ENCODE assay signal across 8 cellular contexts in genomic region chr4:53804719-53805118, GRCh38.
DNase-seq lines count a peak whose midpoint lies in the region; ATAC-seq and TF ChIP-seq lines count a peak whose summit lies in the region.

No MANE protein-coding gene starts in this region.

- DNase-seq in activated CD4-positive, alpha-beta T cell treated with anti-CD3 and anti-CD28 coated beads, Interleukin-2, amount 10 ng/mL, durations not matched to agents 24 days and 14 days = peak; percentile 73
- DNase-seq in activated CD4-positive, alpha-beta T cell treated with anti-CD3 and anti-CD28 coated beads, Interleukin-2, amount 50 U/mL, for 4 hours = no peak
- DNase-seq in RWPE2 (ENCODE audit: low spot score) (no peak), germinal center (ENCODE audit: low spot score) (peak; percentile 30), vagina (ENCODE audit: extremely low spot score in 2 of 2) (no peak), suprapubic skin (ENCODE audit: low spot score in 2 of 2) (no peak)
- peak; percentile 1 for DNase-seq in stimulated activated CD4-positive, alpha-beta T cell treated with anti-CD3 and anti-CD28 coated beads, Interleukin-4, amount 100 ng/mL, for 1 hour

- no peak overlapping the region for H3K27ac Mint-ChIP-seq in activated CD4-positive, alpha-beta T cell treated with anti-CD3 and anti-CD28 coated beads, Interleukin-2, amount 10 ng/mL, durations not matched to agents 24 days and 14 days

- 46% methylated on average over 2 of the region's 2 CpGs for WGBS in suprapubic skin

- H3K9me3 ChIP-seq in RWPE2 (ENCODE audit: severe bottlenecking) (no peaks in the 10 kb centered on the region), vagina (no peaks in the 10 kb centered on the region), suprapubic skin (no peaks in the 10 kb centered on the region)

- H3K36me3 ChIP-seq in RWPE2 (ENCODE audit: low read depth) (no peaks in the 10 kb centered on the region), vagina (no peaks in the 10 kb centered on the region), suprapubic skin (no peaks in the 10 kb centered on the region)

- no peaks in the 10 kb centered on the region for H3K27me3 ChIP-seq in RWPE2 (ENCODE audit: insufficient read depth, poor library complexity, severe bottlenecking)
- H3K27me3 ChIP-seq in vagina = no peaks in the 10 kb centered on the region
- no peaks in the 10 kb centered on the region for H3K27me3 ChIP-seq in suprapubic skin

- no peak overlapping the region for H3K27ac ChIP-seq in RWPE2 (ENCODE audit: poor library complexity, severe bottlenecking)
- H3K27ac ChIP-seq in vagina = no peak overlapping the region
- no peak overlapping the region for H3K27ac ChIP-seq in suprapubic skin

- no peak overlapping the region for H3K4me3 ChIP-seq in RWPE2 (ENCODE audit: severe bottlenecking)
- H3K4me3 ChIP-seq in vagina = no peak overlapping the region
- no peak overlapping the region for H3K4me3 ChIP-seq in suprapubic skin

- no peak overlapping the region for H3K4me3 Mint-ChIP-seq in activated CD4-positive, alpha-beta T cell treated with anti-CD3 and anti-CD28 coated beads, Interleukin-2, amount 10 ng/mL, durations not matched to agents 24 days and 14 days

- intact Hi-C loops in activated CD4-positive, alpha-beta T cell treated with anti-CD3 and anti-CD28 coated beads, Interleukin-2, amount 10 ng/mL, durations not matched to agents 24 days and 14 days (cut with micrococcal nuclease) = loop anchor here (1.0 to 10.0 kb wide), 3 partner anchors 312 to 790 kb away; no protein-coding TSS in a partner anchor
- intact Hi-C loops in vagina (cut with DNase I) = no loop called here

- TF ChIP-seq POLR2A in vagina (IDR thresholded peaks at IDR 0.05) (no peak), suprapubic skin (IDR thresholded peaks at IDR 0.05) (no peak)

- no peaks in the 10 kb centered on the region for H3K4me1 Mint-ChIP-seq in activated CD4-positive, alpha-beta T cell treated with anti-CD3 and anti-CD28 coated beads, Interleukin-2, amount 10 ng/mL, durations not matched to agents 24 days and 14 days

- no peaks in the 10 kb centered on the region for H3K9me3 Mint-ChIP-seq in activated CD4-positive, alpha-beta T cell treated with anti-CD3 and anti-CD28 coated beads, Interleukin-2, amount 10 ng/mL, durations not matched to agents 24 days and 14 days

- no peak for TF ChIP-seq EP300 in suprapubic skin (IDR thresholded peaks at IDR 0.05)

- peak; percentile 58 for TF ChIP-seq CTCF in RWPE2 (IDR thresholded peaks at IDR 0.05; ENCODE audit: poor library complexity, severe bottlenecking)
- TF ChIP-seq CTCF in vagina (IDR thresholded peaks at IDR 0.05) = no peak
- TF ChIP-seq CTCF in suprapubic skin (IDR thresholded peaks at IDR 0.05) = peak in 1 of 2 donors; percentile 12

- H3K4me1 ChIP-seq in RWPE2 (ENCODE audit: insufficient read depth, poor library complexity, severe bottlenecking) (no peaks in the 10 kb centered on the region), vagina (no peaks in the 10 kb centered on the region), suprapubic skin (no peaks in the 10 kb centered on the region)

- ATAC-seq in HG03025 (IDR thresholded peaks at IDR 0.05; ENCODE audit: low FRiP score, unreplicated experiment) (peak; percentile 64), RWPE2 (ENCODE audit: low read depth) (no peak)

- no peaks in the 10 kb centered on the region for H3K27me3 Mint-ChIP-seq in activated CD4-positive, alpha-beta T cell treated with anti-CD3 and anti-CD28 coated beads, Interleukin-2, amount 10 ng/mL, durations not matched to agents 24 days and 14 days

- H3K36me3 Mint-ChIP-seq in activated CD4-positive, alpha-beta T cell treated with anti-CD3 and anti-CD28 coated beads, Interleukin-2, amount 10 ng/mL, durations not matched to agents 24 days and 14 days (ENCODE audit: low read depth) = no peaks in the 10 kb centered on the region

Comparison
In these comparisons a context has a peak if more than half of its experiments do, and no peak if none do; other contexts are left out.
1. DNase-seq: peak in activated CD4-positive, alpha-beta T cell treated with anti-CD3 and anti-CD28 coated beads, Interleukin-2, amount 10 ng/mL, durations not matched to agents 24 days and 14 days (single experiment), germinal center (single experiment) and stimulated activated CD4-positive, alpha-beta T cell treated with anti-CD3 and anti-CD28 coated beads, Interleukin-4, amount 100 ng/mL, for 1 hour (single experiment); none in activated CD4-positive, alpha-beta T cell treated with anti-CD3 and anti-CD28 coated beads, Interleukin-2, amount 50 U/mL, for 4 hours (0 of 2), RWPE2 (single experiment), vagina (0 of 2) and suprapubic skin (0 of 2).